Comparison of ENCODE assay signal across 19 cellular contexts in the genomic region with DNA sequence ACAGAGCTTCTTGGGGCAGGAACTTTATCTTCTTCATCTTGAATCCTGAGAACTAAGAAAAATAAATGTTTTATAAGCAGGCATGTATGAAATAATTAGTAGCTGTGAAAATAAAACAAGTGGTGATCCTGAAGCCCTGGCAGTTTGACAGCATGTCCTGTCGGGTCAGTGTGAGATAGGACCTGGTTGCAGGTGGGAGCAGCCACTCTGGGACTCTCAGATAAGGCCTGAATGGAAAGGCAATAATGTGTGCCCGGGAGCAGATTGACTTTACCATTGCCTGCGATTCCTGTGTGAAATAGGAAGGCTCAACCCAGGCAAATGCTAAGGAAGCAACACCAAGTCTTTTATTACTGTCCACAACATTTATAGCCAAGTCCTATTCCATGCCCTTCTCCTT.
DNase-seq lines count a peak whose midpoint lies in the region; ATAC-seq and TF ChIP-seq lines count a peak whose summit lies in the region.
"Had no signal": no experiment of that assay in that cellular context is flagged by ENCODE, and none has a peak within 500 bp of the region (broad histone marks: within the 10 kb centered on the region; RNA-seq: fewer than 3 reads in every experiment).

No MANE protein-coding gene starts in this region.

- H3K36me3 ChIP-seq in cardiac muscle cell (no peaks in the 10 kb centered on the region), urinary bladder (ENCODE audit: insufficient read depth) (no peaks in the 10 kb centered on the region)

- WGBS in urinary bladder: 52% methylated on average over 3 of the region's 3 CpGs

- POLR2A ChIA-PET in naive thymus-derived CD8-positive, alpha-beta T cell (lab: Charles Lee): no interaction called here

- no peaks in the 10 kb centered on the region for H3K9me3 Mint-ChIP-seq in progenitor cell of endocrine pancreas (ENCODE audit: low read depth)
- H3K9me3 Mint-ChIP-seq in naive thymus-derived CD8-positive, alpha-beta T cell: peaks cover 0 to 12% (median 4%) of the 10 kb centered on the region in 9 donors
- H3K9me3 Mint-ChIP-seq: HFFc6 had no signal

- peaks cover 14% of the 10 kb centered on the region for H3K36me3 Mint-ChIP-seq in progenitor cell of endocrine pancreas (ENCODE audit: insufficient read depth)
- H3K36me3 Mint-ChIP-seq in naive thymus-derived CD8-positive, alpha-beta T cell: peaks cover 0 to 8% (median 3%) of the 10 kb centered on the region in 3 donors
- H3K36me3 Mint-ChIP-seq: CD8-positive, alpha-beta memory T cell had no signal

- H3K27me3 Mint-ChIP-seq in progenitor cell of endocrine pancreas: no peaks in the 10 kb centered on the region
- H3K27me3 Mint-ChIP-seq in naive thymus-derived CD8-positive, alpha-beta T cell: peaks cover 0 to 10% (median 4%) of the 10 kb centered on the region in 5 donors

- H3K4me3 Mint-ChIP-seq in progenitor cell of endocrine pancreas (ENCODE audit: low read depth): peak overlapping the region; percentile 43
- no peak overlapping the region for H3K4me3 Mint-ChIP-seq in naive thymus-derived CD8-positive, alpha-beta T cell
- H3K4me3 Mint-ChIP-seq: CD8-positive, alpha-beta memory T cell; HFFc6; IgD-negative memory B cell had no signal

- peak overlapping the region; percentile 90 for H3K27ac Mint-ChIP-seq in progenitor cell of endocrine pancreas
- no peak overlapping the region for H3K27ac Mint-ChIP-seq in naive thymus-derived CD8-positive, alpha-beta T cell
- H3K27ac Mint-ChIP-seq: CD8-positive, alpha-beta memory T cell; HFFc6; IgD-negative memory B cell had no signal

- H3K9me3 ChIP-seq in cardiac muscle cell (ENCODE audit: low read depth): no peaks in the 10 kb centered on the region

- H3K4me1 Mint-ChIP-seq in progenitor cell of endocrine pancreas (ENCODE audit: low read depth): peaks cover 68% of the 10 kb centered on the region
- H3K4me1 Mint-ChIP-seq in naive thymus-derived CD8-positive, alpha-beta T cell: peaks cover 14 to 24% (median 19%) of the 10 kb centered on the region in 4 donors

- DNase-seq in cardiac muscle cell (ENCODE audit: low read depth in 1 of 2, low spot score in 1 of 2): peak in 1 of 2 donors; percentile 40
- DNase-seq in cardiac septum (ENCODE audit: low spot score): no peak
- no peak for DNase-seq in left colon
- no peak for DNase-seq in progenitor cell of endocrine pancreas (ENCODE audit: low spot score, unreplicated experiment)
- no peak for DNase-seq in germinal center (ENCODE audit: low spot score)
- DNase-seq in naive thymus-derived CD8-positive, alpha-beta T cell: no peak
- DNase-seq in NCI-H82 (lab: John Stamatoyannopoulos, UW): no peak
- DNase-seq: AML-193; C1 segment of cervical spinal cord; Calu3; CD8-positive, alpha-beta memory T cell; GDM1; HFFc6; Karpas-422; NK-92 treated with Interleukin-12 subunit alpha and Interleukin-12 subunit beta, amount 100 ng/mL, for 24 hours; SIG-M5 had no signal

- intact Hi-C loops in cardiac septum (cut with DNase I): no loop called here
- intact Hi-C loops in left colon (cut with DNase I, micrococcal nuclease): no loop called here

- peaks cover 42% of the 10 kb centered on the region for H3K4me1 ChIP-seq in cardiac muscle cell (ENCODE audit: low read depth)
- no peaks in the 10 kb centered on the region for H3K4me1 ChIP-seq in urinary bladder (ENCODE audit: insufficient read depth)

- H3K4me3 ChIP-seq in cardiac muscle cell (no peak overlapping the region), urinary bladder (ENCODE audit: low read depth, low read length) (no peak overlapping the region)

- TF ChIP-seq CTCF in cardiac muscle cell (IDR thresholded peaks at IDR 0.05; ENCODE audit: low read depth, low read length) (no peak), progenitor cell of endocrine pancreas (IDR thresholded peaks at IDR 0.05; ENCODE audit: unreplicated experiment) (no peak)

- H3K27me3 ChIP-seq in cardiac muscle cell: no peaks in the 10 kb centered on the region

- H3K27ac ChIP-seq in cardiac muscle cell: peak overlapping the region; percentile 56
- peak overlapping the region; percentile 29 for H3K27ac ChIP-seq in urinary bladder (ENCODE audit: low read depth)

- ATAC-seq in left colon: peak; percentile 43
- no peak for ATAC-seq in naive thymus-derived CD8-positive, alpha-beta T cell
- ATAC-seq: Panc1 had no signal
